In genomic region chr5:1552469-1553255, GRCh38 we compare ENCODE assay signal across 10 cellular contexts. TPM values are rescaled to one million over a fixed set of nuclear protein-coding genes. Genes with fewer than 3 reads are reported as not detected.
DNase-seq lines count a peak whose midpoint lies in the region; ATAC-seq and TF ChIP-seq lines count a peak whose summit lies in the region.
"Had no signal": no experiment of that assay in that cellular context is flagged by ENCODE, and none has a peak within 500 bp of the region (broad histone marks: within the 10 kb centered on the region; RNA-seq: fewer than 3 reads in every experiment).

No MANE protein-coding gene starts in this region.

- peaks cover 0 to 51% (median 0%) of the 10 kb centered on the region in 3 donors for H3K27me3 ChIP-seq in stomach

- no peak overlapping the region for H3K4me3 Mint-ChIP-seq in T-helper 2 cell treated with Interferon-gamma antibody and Interleukin-4, amounts not matched to agents 5 μg/mL and 100 μg/mL, for 36 hours
- H3K4me3 Mint-ChIP-seq: activated CD4-positive, alpha-beta T cell treated with anti-CD3 and anti-CD28 coated beads, Interleukin-2, amount 10 ng/mL, durations not matched to agents 24 days and 14 days had no signal

- TF ChIP-seq CTCF in stomach (IDR thresholded peaks at IDR 0.05), result no peak

- no peak for TF ChIP-seq EP300 in stomach (IDR thresholded peaks at IDR 0.05)

- intact Hi-C loops in stomach (cut with DNase I; ENCODE audit: low total_unique reads), result no loop called here

- no peaks in the 10 kb centered on the region for H3K9me3 Mint-ChIP-seq in T-helper 2 cell treated with Interferon-gamma antibody and Interleukin-4, amounts not matched to agents 5 μg/mL and 100 μg/mL, for 36 hours
- H3K9me3 Mint-ChIP-seq: activated CD4-positive, alpha-beta T cell treated with anti-CD3 and anti-CD28 coated beads, Interleukin-2, amount 10 ng/mL, durations not matched to agents 24 days and 14 days had no signal

- peak overlapping the region in 4 of 5 donors; percentile 26 to 63 (median 44) for H3K27ac ChIP-seq in stomach
- H3K27ac ChIP-seq: brain microvascular endothelial cell had no signal

- no peaks in the 10 kb centered on the region for H3K36me3 ChIP-seq in stomach
- H3K36me3 ChIP-seq: brain microvascular endothelial cell had no signal

- H3K36me3 Mint-ChIP-seq in T-helper 2 cell treated with Interferon-gamma antibody and Interleukin-4, amounts not matched to agents 5 μg/mL and 100 μg/mL, for 36 hours (ENCODE audit: low read depth), result no peaks in the 10 kb centered on the region

- WGBS in stomach, 5 donors, result 58 to 64% (median 62%) methylated on average over 27 to 33 of the region's 33 CpGs

- no peaks in the 10 kb centered on the region for H3K4me1 Mint-ChIP-seq in T-helper 2 cell treated with Interferon-gamma antibody and Interleukin-4, amounts not matched to agents 5 μg/mL and 100 μg/mL, for 36 hours (ENCODE audit: low read depth)
- H3K4me1 Mint-ChIP-seq: activated CD4-positive, alpha-beta T cell treated with anti-CD3 and anti-CD28 coated beads, Interleukin-2, amount 10 ng/mL, durations not matched to agents 24 days and 14 days had no signal

- no peaks in the 10 kb centered on the region for H3K9me3 ChIP-seq in stomach

- TF ChIP-seq POLR2A in stomach (IDR thresholded peaks at IDR 0.05), result no peak

- H3K4me3 ChIP-seq in stomach, result peak overlapping the region in 2 of 4 donors; percentile 2 to 18

- no peaks in the 10 kb centered on the region for H3K27me3 Mint-ChIP-seq in T-helper 2 cell treated with Interferon-gamma antibody and Interleukin-4, amounts not matched to agents 5 μg/mL and 100 μg/mL, for 36 hours (ENCODE audit: low read depth)
- H3K27me3 Mint-ChIP-seq: activated CD4-positive, alpha-beta T cell treated with anti-CD3 and anti-CD28 coated beads, Interleukin-2, amount 10 ng/mL, durations not matched to agents 24 days and 14 days had no signal

- H3K27ac Mint-ChIP-seq in T-helper 2 cell treated with Interferon-gamma antibody and Interleukin-4, amounts not matched to agents 5 μg/mL and 100 μg/mL, for 36 hours, result no peak overlapping the region
- H3K27ac Mint-ChIP-seq: activated CD4-positive, alpha-beta T cell treated with anti-CD3 and anti-CD28 coated beads, Interleukin-2, amount 10 ng/mL, durations not matched to agents 24 days and 14 days had no signal

- DNase-seq in NCI-H1092 treated with DMSO at 0.1 percent for 48 hours (lab: John Stamatoyannopoulos, UW) (peak; percentile 90), anterior cingulate cortex (lab: John Stamatoyannopoulos, UW) (peak; percentile 42 to 98 (median 92)), hypothalamus (lab: John Stamatoyannopoulos, UW) (peak; percentile 33 to 98 (median 92)), stomach (no peak)
- no peak for DNase-seq in T-helper 2 cell treated with Interferon-gamma antibody and Interleukin-4, amounts not matched to agents 5 μg/mL and 100 μg/mL, for 36 hours (ENCODE audit: low spot score)
- DNase-seq: activated CD4-positive, alpha-beta T cell treated with anti-CD3 and anti-CD28 coated beads, Interleukin-2, amount 10 ng/mL, durations not matched to agents 24 days and 14 days; brain microvascular endothelial cell had no signal

- H3K4me1 ChIP-seq in stomach, result peaks cover 0 to 31% (median 6%) of the 10 kb centered on the region in 4 donors

- ATAC-seq in GM19324 (IDR thresholded peaks at IDR 0.05; ENCODE audit: low FRiP score, unreplicated experiment) (no peak), GM21528 (IDR thresholded peaks at IDR 0.05; ENCODE audit: low FRiP score, unreplicated experiment) (no peak), HG02870 (IDR thresholded peaks at IDR 0.05; ENCODE audit: unreplicated experiment) (no peak)

RNA-seq across cellular contexts. Expression of gene LPCAT1, which starts 28.9 kb away (rescaled TPM):
- 100 to 1,000 TPM in 1 of 5 donors, 10 to 100 TPM in 4; 13.4 to 229 (median 17.4) TPM for total RNA-seq in stomach
- 10 to 100 TPM in 2 of 3 donors, 1 to 10 TPM in 1; 5.2 to 11.8 (median 11.6) TPM for polyA plus RNA-seq in stomach

Comparison
In these comparisons a context has a peak if more than half of its experiments do, and no peak if none do; other contexts are left out.
1. DNase-seq: peak in NCI-H1092 treated with DMSO at 0.1 percent for 48 hours (single experiment), anterior cingulate cortex (58 of 58) and hypothalamus (51 of 51); none in stomach (single experiment) and T-helper 2 cell treated with Interferon-gamma antibody and Interleukin-4, amounts not matched to agents 5 μg/mL and 100 μg/mL, for 36 hours (single experiment).